ENCODE assay signal across 12 cellular contexts in genomic region chr11:20612416-20612815, GRCh38. TPM values are rescaled to one million over a fixed set of nuclear protein-coding genes. Genes with fewer than 3 reads are reported as not detected.
"Had no signal": no experiment of that assay in that cellular context is flagged by ENCODE, and none has a peak within 500 bp of the region (broad histone marks: within the 10 kb centered on the region; RNA-seq: fewer than 3 reads in every experiment).

No MANE protein-coding gene starts in this region.

- H3K4me3 Mint-ChIP-seq: GM23338, H9, HFFc6 had no signal

- DNase-seq: GM23248, GOT3, H7, H9, HCEC 1CT, HFFc6 had no signal

- H3K9me3 ChIP-seq: HAP-1 had no signal

- H3K36me3 ChIP-seq: HAP-1 had no signal

- FAIRE-seq: H1, H54 had no signal

- H3K9me3 Mint-ChIP-seq: GM23338, H9, HFFc6 had no signal

- H3K27ac ChIP-seq: GM23248 had no signal

- H3K4me3 ChIP-seq: GM23248, GM23338, HAP-1 had no signal

- H3K4me2 ChIP-seq: GM23338 had no signal

- H3K9ac ChIP-seq: GM23248 had no signal

- H2AFZ ChIP-seq: GM23248, GM23338 had no signal

- ATAC-seq: GM23338, HCT116 had no signal

- H3K27ac Mint-ChIP-seq: GM23338, H9, HFFc6 had no signal

RNA-seq across cellular contexts. Expression of gene SLC6A5, which starts 13.0 kb away (rescaled TPM):
- total RNA-seq: GM23248, GM23338, H1, H4, H7, H9, HFFc6 had no signal
- polyA plus RNA-seq: GM23248, GM23338, H1 had no signal

RNA-seq across cellular contexts. Expression of gene NELL1, which starts 57.0 kb away (rescaled TPM):
- total RNA-seq: GM23248, H1, HFFc6 had no signal
- polyA plus RNA-seq: GM23248, GM23338 had no signal
